ENCODE assay signal across 7 cellular contexts in genomic region chr7:88218428-88218745, GRCh38. TPM values are rescaled to one million over a fixed set of nuclear protein-coding genes. Genes with fewer than 3 reads are reported as not detected.
DNase-seq lines count a peak whose midpoint lies in the region; ATAC-seq and TF ChIP-seq lines count a peak whose summit lies in the region.

No MANE protein-coding gene starts in this region.

- peaks cover 21% of the 10 kb centered on the region for H3K4me1 Mint-ChIP-seq in HFFc6 (ENCODE audit: low read depth)
- peaks cover 48% of the 10 kb centered on the region for H3K4me1 Mint-ChIP-seq in activated T-helper 1 cell treated with anti-CD3 and anti-CD28 coated beads, Interleukin-12 subunit alpha, Interleukin-12 subunit beta, Interleukin-2, Interleukin-4 antibody, amounts not matched to agents 30 ng/mL and 10 ng/mL and 1 ng/mL, durations not matched to agents 14 hours and 24 hours and 36 hours (ENCODE audit: low read depth)

- H3K36me3 Mint-ChIP-seq in HFFc6 (ENCODE audit: low read depth), result peaks cover 9% of the 10 kb centered on the region
- H3K36me3 Mint-ChIP-seq in activated T-helper 1 cell treated with anti-CD3 and anti-CD28 coated beads, Interleukin-12 subunit alpha, Interleukin-12 subunit beta, Interleukin-2, Interleukin-4 antibody, amounts not matched to agents 30 ng/mL and 10 ng/mL and 1 ng/mL, durations not matched to agents 14 hours and 24 hours and 36 hours (ENCODE audit: low read depth), result peaks cover 32% of the 10 kb centered on the region

- ATAC-seq in HG03457 (IDR thresholded peaks at IDR 0.05; ENCODE audit: unreplicated experiment) (no peak), HG02840 (IDR thresholded peaks at IDR 0.05; ENCODE audit: low FRiP score, unreplicated experiment) (no peak)

- peak overlapping the region; percentile 78 for H3K4me3 ChIP-seq in iPS-18c (ENCODE audit: insufficient read depth, low read depth, low read length)
- H3K4me3 ChIP-seq in subcutaneous abdominal adipose tissue (ENCODE audit: low read depth in 1 of 5, low read length in 5 of 5), result peak overlapping the region; percentile 83 to 93 (median 90)

- peaks cover 0 to 27% (median 25%) of the 10 kb centered on the region in 5 donors for H3K4me1 ChIP-seq in subcutaneous abdominal adipose tissue (ENCODE audit: control insufficient read depth in 5 of 5, insufficient read depth in 5 of 5, low read length in 5 of 5)

- H3K27ac ChIP-seq in subcutaneous abdominal adipose tissue (ENCODE audit: low read depth, low read length), result peak overlapping the region; percentile 98

- TF ChIP-seq CTCF in HFFc6 (IDR thresholded peaks at IDR 0.05), result no peak

- H3K27ac Mint-ChIP-seq in HFFc6, result peak overlapping the region; percentile 95
- H3K27ac Mint-ChIP-seq in activated T-helper 1 cell treated with anti-CD3 and anti-CD28 coated beads, Interleukin-12 subunit alpha, Interleukin-12 subunit beta, Interleukin-2, Interleukin-4 antibody, amounts not matched to agents 30 ng/mL and 10 ng/mL and 1 ng/mL, durations not matched to agents 14 hours and 24 hours and 36 hours, result peak overlapping the region; percentile 95

- H3K27me3 Mint-ChIP-seq in HFFc6 (ENCODE audit: insufficient read depth), result no peaks in the 10 kb centered on the region; the same call in 1 of the 2 replicates
- H3K27me3 Mint-ChIP-seq in activated T-helper 1 cell treated with anti-CD3 and anti-CD28 coated beads, Interleukin-12 subunit alpha, Interleukin-12 subunit beta, Interleukin-2, Interleukin-4 antibody, amounts not matched to agents 30 ng/mL and 10 ng/mL and 1 ng/mL, durations not matched to agents 14 hours and 24 hours and 36 hours (ENCODE audit: insufficient read depth), result no peaks in the 10 kb centered on the region

- DNase-seq in HFFc6 (no peak), NCI-H446 (lab: John Stamatoyannopoulos, UW) (no peak)
- DNase-seq in activated T-helper 1 cell treated with anti-CD3 and anti-CD28 coated beads, Interleukin-12 subunit alpha, Interleukin-12 subunit beta, Interleukin-2, Interleukin-4 antibody, amounts not matched to agents 30 ng/mL and 10 ng/mL and 1 ng/mL, durations not matched to agents 14 hours and 24 hours and 36 hours (ENCODE audit: low spot score), result no peak

- H3K36me3 ChIP-seq in subcutaneous abdominal adipose tissue (ENCODE audit: control insufficient read depth in 5 of 5, insufficient read depth in 5 of 5, low read length in 5 of 5), result peaks cover 13 to 29% (median 22%) of the 10 kb centered on the region in 5 donors

- peak overlapping the region; percentile 3 to 92 (median 87) for H3K9ac ChIP-seq in subcutaneous abdominal adipose tissue (ENCODE audit: low read length in 5 of 5)

- H3K9me3 Mint-ChIP-seq in HFFc6, result no peaks in the 10 kb centered on the region
- H3K9me3 Mint-ChIP-seq in activated T-helper 1 cell treated with anti-CD3 and anti-CD28 coated beads, Interleukin-12 subunit alpha, Interleukin-12 subunit beta, Interleukin-2, Interleukin-4 antibody, amounts not matched to agents 30 ng/mL and 10 ng/mL and 1 ng/mL, durations not matched to agents 14 hours and 24 hours and 36 hours, result no peaks in the 10 kb centered on the region

- intact Hi-C loops in activated T-helper 1 cell treated with anti-CD3 and anti-CD28 coated beads, Interleukin-12 subunit alpha, Interleukin-12 subunit beta, Interleukin-2, Interleukin-4 antibody, amounts not matched to agents 30 ng/mL and 10 ng/mL and 1 ng/mL, durations not matched to agents 14 hours and 24 hours and 36 hours (cut with micrococcal nuclease), result loop anchor here (2.0 to 10.0 kb wide), 5 partner anchors 284 to 1066 kb away; partner anchors contain the start of genes ADAM22, CROT, DMTF1 and RUNDC3B

- H3K9me3 ChIP-seq in iPS-18c (ENCODE audit: control insufficient read depth, insufficient read depth, low read length) (no peaks in the 10 kb centered on the region), subcutaneous abdominal adipose tissue (ENCODE audit: control insufficient read depth in 5 of 5, low read length in 5 of 5) (no peaks in the 10 kb centered on the region)

- peak overlapping the region; percentile 94 for H3K4me3 Mint-ChIP-seq in HFFc6
- peak overlapping the region; percentile 93 for H3K4me3 Mint-ChIP-seq in activated T-helper 1 cell treated with anti-CD3 and anti-CD28 coated beads, Interleukin-12 subunit alpha, Interleukin-12 subunit beta, Interleukin-2, Interleukin-4 antibody, amounts not matched to agents 30 ng/mL and 10 ng/mL and 1 ng/mL, durations not matched to agents 14 hours and 24 hours and 36 hours

- H3K27me3 ChIP-seq in subcutaneous abdominal adipose tissue (ENCODE audit: control insufficient read depth in 5 of 5, insufficient read depth in 4 of 5, low read length in 5 of 5), result no peaks in the 10 kb centered on the region

RNA-seq across cellular contexts. Expression of gene SRI, which starts 1.5 kb away (rescaled TPM):
- total RNA-seq in HFFc6 (2021; fragmentation: NEBNext Ultra II Directional; extraction: Animal tissue kit (Norgen Biotek cat#: 25700)), result 100 to 1,000 TPM; 113 to 133 (median 123) TPM
- total RNA-seq in activated T-helper 1 cell treated with anti-CD3 and anti-CD28 coated beads, Interleukin-12 subunit alpha, Interleukin-12 subunit beta, Interleukin-2, Interleukin-4 antibody, amounts not matched to agents 30 ng/mL and 10 ng/mL and 1 ng/mL, durations not matched to agents 14 hours and 24 hours and 36 hours, result 173 and 185 TPM in 2 replicates
